ENCODE assay signal across 8 cellular contexts in genomic region chr17:19237389-19238166, GRCh38. TPM values are rescaled to one million over a fixed set of nuclear protein-coding genes. Genes with fewer than 3 reads are reported as not detected.
A peak's percentile ranks its signal among the peaks of the same experiment; 100 is the strongest.
DNase-seq lines count a peak whose midpoint lies in the region; ATAC-seq lines count a peak whose summit lies in the region.

No MANE protein-coding gene starts in this region.

- H3K23ac ChIP-seq in mesenchymal stem cell (ENCODE audit: low read length in 2 of 2) = peak overlapping the region in 1 of 2 experiments; percentile 93

- peak overlapping the region; percentile 85 for H2AFZ ChIP-seq in mesenchymal stem cell (ENCODE audit: low read depth, low read length)

- DNase-seq in NCI-H82 (lab: John Stamatoyannopoulos, UW) (peak; percentile 62), NCI-H82 treated with DMSO at 0.1 percent for 48 hours (lab: John Stamatoyannopoulos, UW; ENCODE audit: unreplicated experiment) (no peak), T-helper 1 cell (peak in 3 of 5 donors; percentile 6 to 18 (median 16)), mesenchymal stem cell (peak; percentile 52), hepatic stellate cell (ENCODE audit: low spot score) (no peak)
- peak; percentile 43 for DNase-seq in stimulated activated naive B cell treated with anti-CD40 and anti-IgM and Interleukin-4, amounts not matched to agents 10 μg/mL and 1 μg/mL and 100 μg/mL, for 72 hours

- H3K14ac ChIP-seq in mesenchymal stem cell (ENCODE audit: low read length in 2 of 2) = peak overlapping the region; percentile 95 to 99

- peak overlapping the region; percentile 79 to 96 for H3K4ac ChIP-seq in mesenchymal stem cell (ENCODE audit: low read depth in 1 of 2, low read length in 2 of 2)

- H3K27me3 ChIP-seq in mesenchymal stem cell (ENCODE audit: control insufficient read depth in 1 of 2, insufficient read depth in 1 of 2, low read length in 2 of 2) = no peaks in the 10 kb centered on the region

- no peak overlapping the region for H3K27ac ChIP-seq in mesenchymal stem cell (ENCODE audit: low read length, poor library complexity, severe bottlenecking)

- peaks cover 10% of the 10 kb centered on the region for H3K36me3 Mint-ChIP-seq in dendritic cell treated with granulocyte-macrophage colony-stimulating factor and Interleukin-4, amounts not matched to agents 40 ng/mL and 50 ng/mL, for 4 days (ENCODE audit: low read depth)
- peaks cover 2 to 3% of the 10 kb centered on the region in 2 donors for H3K36me3 Mint-ChIP-seq in stimulated activated naive B cell treated with anti-CD40 and anti-IgM and Interleukin-4, amounts not matched to agents 10 μg/mL and 1 μg/mL and 100 μg/mL, for 72 hours

- H3K27me3 Mint-ChIP-seq in dendritic cell treated with granulocyte-macrophage colony-stimulating factor and Interleukin-4, amounts not matched to agents 40 ng/mL and 50 ng/mL, for 4 days = peaks cover 40% of the 10 kb centered on the region
- no peaks in the 10 kb centered on the region for H3K27me3 Mint-ChIP-seq in stimulated activated naive B cell treated with anti-CD40 and anti-IgM and Interleukin-4, amounts not matched to agents 10 μg/mL and 1 μg/mL and 100 μg/mL, for 72 hours

- peak overlapping the region; percentile 73 for H2BK15ac ChIP-seq in mesenchymal stem cell (ENCODE audit: low read depth, poor library complexity, severe bottlenecking)

- peak overlapping the region; percentile 32 for H2BK5ac ChIP-seq in mesenchymal stem cell (ENCODE audit: low read depth, low read length, poor library complexity, severe bottlenecking)

- peak; percentile 57 for ATAC-seq in HG03025 (IDR thresholded peaks at IDR 0.05; ENCODE audit: low FRiP score, unreplicated experiment)
- ATAC-seq in stimulated activated naive B cell treated with anti-CD40 and anti-IgM and Interleukin-4, amounts not matched to agents 10 μg/mL and 1 μg/mL and 100 μg/mL, for 72 hours (replicated peaks) = peak; percentile 75 to 82

- 1% methylated on average over 38 of the region's 60 CpGs for WGBS in mesenchymal stem cell

- H4K91ac ChIP-seq in mesenchymal stem cell (ENCODE audit: low read length) = peak overlapping the region; percentile 67

- H4K8ac ChIP-seq in mesenchymal stem cell (ENCODE audit: low read length) = peak overlapping the region; percentile 29

- peaks cover 10% of the 10 kb centered on the region for H3K4me1 Mint-ChIP-seq in dendritic cell treated with granulocyte-macrophage colony-stimulating factor and Interleukin-4, amounts not matched to agents 40 ng/mL and 50 ng/mL, for 4 days (ENCODE audit: low read depth)
- H3K4me1 Mint-ChIP-seq in stimulated activated naive B cell treated with anti-CD40 and anti-IgM and Interleukin-4, amounts not matched to agents 10 μg/mL and 1 μg/mL and 100 μg/mL, for 72 hours = peaks cover 5 to 9% of the 10 kb centered on the region in 2 donors

- no peaks in the 10 kb centered on the region for H3K9me3 ChIP-seq in mesenchymal stem cell (ENCODE audit: control insufficient read depth, low read length)

- H2BK120ac ChIP-seq in mesenchymal stem cell (ENCODE audit: low read depth, low read length) = peak overlapping the region; percentile 39

- H2BK12ac ChIP-seq in mesenchymal stem cell (ENCODE audit: low read length in 2 of 2) = peak overlapping the region in 1 of 2 experiments; percentile 77

- H3K4me2 ChIP-seq in mesenchymal stem cell (ENCODE audit: low read length, poor library complexity, severe bottlenecking) = peak overlapping the region; percentile 78

- no peaks in the 10 kb centered on the region for H3K9me3 Mint-ChIP-seq in dendritic cell treated with granulocyte-macrophage colony-stimulating factor and Interleukin-4, amounts not matched to agents 40 ng/mL and 50 ng/mL, for 4 days
- no peaks in the 10 kb centered on the region for H3K9me3 Mint-ChIP-seq in stimulated activated naive B cell treated with anti-CD40 and anti-IgM and Interleukin-4, amounts not matched to agents 10 μg/mL and 1 μg/mL and 100 μg/mL, for 72 hours

- peak overlapping the region; percentile 94 for H3K9ac ChIP-seq in mesenchymal stem cell (ENCODE audit: low read length)

- intact Hi-C loops in dendritic cell treated with granulocyte-macrophage colony-stimulating factor and Interleukin-4, amounts not matched to agents 40 ng/mL and 50 ng/mL, for 4 days (cut with micrococcal nuclease) = no loop called here

- H3K4me3 Mint-ChIP-seq in dendritic cell treated with granulocyte-macrophage colony-stimulating factor and Interleukin-4, amounts not matched to agents 40 ng/mL and 50 ng/mL, for 4 days = peak overlapping the region; percentile 93
- H3K4me3 Mint-ChIP-seq in stimulated activated naive B cell treated with anti-CD40 and anti-IgM and Interleukin-4, amounts not matched to agents 10 μg/mL and 1 μg/mL and 100 μg/mL, for 72 hours = peak overlapping the region; percentile 86 to 95

- H3K4me1 ChIP-seq in mesenchymal stem cell (ENCODE audit: control insufficient read depth, insufficient read depth, low read depth, low read length) = peaks cover 2% of the 10 kb centered on the region

- H2AK5ac ChIP-seq in mesenchymal stem cell (ENCODE audit: low read length, severe bottlenecking) = no peak overlapping the region

- peak overlapping the region; percentile 88 for H3K27ac Mint-ChIP-seq in dendritic cell treated with granulocyte-macrophage colony-stimulating factor and Interleukin-4, amounts not matched to agents 40 ng/mL and 50 ng/mL, for 4 days
- H3K27ac Mint-ChIP-seq in stimulated activated naive B cell treated with anti-CD40 and anti-IgM and Interleukin-4, amounts not matched to agents 10 μg/mL and 1 μg/mL and 100 μg/mL, for 72 hours = peak overlapping the region; percentile 51

- peaks cover 0 to 8% of the 10 kb centered on the region in 2 experiments for H3K36me3 ChIP-seq in mesenchymal stem cell (ENCODE audit: control insufficient read depth in 1 of 2, insufficient read depth in 2 of 2, low read depth in 1 of 2, low read length in 2 of 2)

- peaks cover 5% of the 10 kb centered on the region for H3K79me1 ChIP-seq in mesenchymal stem cell (replicated peaks; ENCODE audit: low read length, poor library complexity, severe bottlenecking)

- peak overlapping the region; percentile 50 to 99 for H3K18ac ChIP-seq in mesenchymal stem cell (ENCODE audit: low read depth in 1 of 2, low read length in 2 of 2)

- H3K4me3 ChIP-seq in mesenchymal stem cell (ENCODE audit: insufficient read depth in 1 of 2, low read depth in 1 of 2, low read length in 2 of 2) = peak overlapping the region; percentile 92 to 96

RNA-seq across cellular contexts. Expression of gene EPN2, which starts 0.4 kb away (rescaled TPM):
- polyA plus RNA-seq in mesenchymal stem cell (2013, experiment 1 of 2) = 41.2 TPM
- 41.9 TPM for polyA plus RNA-seq in mesenchymal stem cell (2013, experiment 2 of 2)

Comparison
In these comparisons a context has a peak if more than half of its experiments do, and no peak if none do; other contexts are left out.
1. DNase-seq: peak in NCI-H82 (single experiment), T-helper 1 cell (3 of 5), mesenchymal stem cell (single experiment) and stimulated activated naive B cell treated with anti-CD40 and anti-IgM and Interleukin-4, amounts not matched to agents 10 μg/mL and 1 μg/mL and 100 μg/mL, for 72 hours (single experiment); none in NCI-H82 treated with DMSO at 0.1 percent for 48 hours (single experiment) and hepatic stellate cell (single experiment).